ENCODE assay signal across 21 cellular contexts in the genomic region with DNA sequence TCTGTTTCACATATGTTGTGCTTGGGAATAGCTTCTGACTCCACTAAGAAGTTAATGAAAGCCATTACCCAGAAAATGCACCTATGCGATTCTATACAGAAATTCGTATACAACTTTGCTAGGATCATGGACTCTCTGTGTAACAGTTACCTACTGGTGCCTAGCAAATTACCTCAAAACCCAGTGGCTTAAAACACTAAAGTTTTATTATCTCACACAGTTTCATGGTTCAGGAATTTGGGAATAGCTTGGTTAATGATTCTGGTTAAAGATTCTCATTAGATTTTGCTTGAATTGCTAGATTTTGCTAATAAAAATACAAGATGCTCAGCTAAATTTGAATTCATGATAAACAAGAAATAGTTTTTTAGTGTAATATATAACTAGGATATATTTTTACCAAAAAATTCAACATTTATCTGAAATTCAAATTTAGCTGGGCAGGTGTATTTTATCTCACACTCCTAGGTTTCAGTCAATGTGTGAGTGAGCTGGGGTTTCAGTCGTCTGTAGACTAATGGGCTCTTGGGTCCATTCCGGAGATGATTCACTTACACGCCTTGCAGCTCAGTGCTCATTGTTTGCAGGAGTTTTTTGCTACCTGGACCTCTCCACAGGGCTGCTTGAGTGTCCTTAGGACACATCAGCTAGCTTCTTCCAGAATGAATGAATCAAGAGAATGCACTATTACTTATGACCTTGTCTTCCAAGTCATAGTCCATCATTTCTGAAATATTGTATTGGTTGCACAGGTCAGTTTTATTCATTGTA.
"Had no signal": no experiment of that assay in that cellular context is flagged by ENCODE, and none has a peak within 500 bp of the region (broad histone marks: within the 10 kb centered on the region; RNA-seq: fewer than 3 reads in every experiment).

No MANE protein-coding gene starts in this region.

- H3K4me3 Mint-ChIP-seq: naive B cell; nephron progenitor cell; stimulated activated effector memory CD8-positive, alpha-beta T cell treated with anti-CD3 and anti-CD28 coated beads, Interleukin-12 subunit alpha, Interleukin-12 subunit beta, amount 100 ng/mL, for 72 hours; type B pancreatic cell had no signal

- H3K79me2 ChIP-seq: parathyroid adenoma had no signal

- H3K27ac Mint-ChIP-seq: naive B cell; nephron progenitor cell; stimulated activated effector memory CD8-positive, alpha-beta T cell treated with anti-CD3 and anti-CD28 coated beads, Interleukin-12 subunit alpha, Interleukin-12 subunit beta, amount 100 ng/mL, for 72 hours; type B pancreatic cell had no signal

- ATAC-seq: heart left ventricle; lower lobe of right lung; right lobe of liver; stimulated activated effector memory CD8-positive, alpha-beta T cell treated with anti-CD3 and anti-CD28 coated beads, Interleukin-12 subunit alpha, Interleukin-12 subunit beta, amount 100 ng/mL, for 72 hours; stimulated activated naive CD8-positive, alpha-beta T cell treated with anti-CD3 and anti-CD28 coated beads, Interleukin-15, Interleukin-2, amounts not matched to agents 100 U/mL and 50 U/mL, for 24 hours had no signal

- H3K9me3 ChIP-seq: heart left ventricle, left ventricle myocardium inferior, lower lobe of right lung, prostate gland, right lobe of liver, suprapubic skin, thyroid gland had no signal

- FAIRE-seq: urothelium cell line had no signal

- H3K9me3 Mint-ChIP-seq: nephron progenitor cell; stimulated activated effector memory CD8-positive, alpha-beta T cell treated with anti-CD3 and anti-CD28 coated beads, Interleukin-12 subunit alpha, Interleukin-12 subunit beta, amount 100 ng/mL, for 72 hours had no signal

- H3K9ac ChIP-seq: parathyroid adenoma had no signal

- H3K36me3 Mint-ChIP-seq: naive B cell; stimulated activated effector memory CD8-positive, alpha-beta T cell treated with anti-CD3 and anti-CD28 coated beads, Interleukin-12 subunit alpha, Interleukin-12 subunit beta, amount 100 ng/mL, for 72 hours; type B pancreatic cell had no signal

- H3K27ac ChIP-seq: heart left ventricle, left ventricle myocardium inferior, lower lobe of right lung, parathyroid adenoma, prostate gland, right lobe of liver, suprapubic skin, thyroid gland had no signal

- H3K27me3 ChIP-seq: heart left ventricle, right lobe of liver, suprapubic skin, thyroid gland had no signal

- H3K4me1 ChIP-seq: prostate gland had no signal

- H2AFZ ChIP-seq: parathyroid adenoma had no signal

- DNase-seq: effector memory CD4-positive, alpha-beta T cell; foreskin melanocyte; heart left ventricle; hippocampal formation; left ventricle myocardium inferior; lower lobe of right lung; mesendoderm; naive B cell; nephron progenitor cell; retina; right lobe of liver; stimulated activated CD4-positive, alpha-beta T cell treated with anti-CD3 and anti-CD28 coated beads, Interleukin-4, amount 100 ng/mL, for 1 hour; stimulated activated CD8-positive, alpha-beta memory T cell treated with anti-CD3 and anti-CD28 coated beads, Interleukin-4, amount 100 ng/mL, for 48 hours; stimulated activated naive CD8-positive, alpha-beta T cell treated with anti-CD3 and anti-CD28 coated beads, Interleukin-15, Interleukin-2, amounts not matched to agents 100 U/mL and 50 U/mL, for 24 hours; thyroid gland had no signal

- H3K4me1 Mint-ChIP-seq: naive B cell; stimulated activated effector memory CD8-positive, alpha-beta T cell treated with anti-CD3 and anti-CD28 coated beads, Interleukin-12 subunit alpha, Interleukin-12 subunit beta, amount 100 ng/mL, for 72 hours had no signal
